10 cellular contexts compared by ENCODE assay signal in genomic region chr5:96714450-96714849, GRCh38. TPM values are rescaled to one million over a fixed set of nuclear protein-coding genes. Genes with fewer than 3 reads are reported as not detected.
A peak's percentile ranks its signal among the peaks of the same experiment; 100 is the strongest.
DNase-seq lines count a peak whose midpoint lies in the region; ATAC-seq and TF ChIP-seq lines count a peak whose summit lies in the region.
"Had no signal": no experiment of that assay in that cellular context is flagged by ENCODE, and none has a peak within 500 bp of the region (broad histone marks: within the 10 kb centered on the region; RNA-seq: fewer than 3 reads in every experiment).

No MANE protein-coding gene starts in this region.

- ATAC-seq in natural killer cell (no peak), omental fat pad (ENCODE audit: low FRiP score) (no peak), GM18517 (IDR thresholded peaks at IDR 0.05; ENCODE audit: unreplicated experiment) (no peak)

- no peaks in the 10 kb centered on the region for H3K9me3 Mint-ChIP-seq in natural killer cell

- H3K27ac Mint-ChIP-seq in natural killer cell = peak overlapping the region; percentile 82 to 89

- H3K27me3 ChIP-seq in esophagus (ENCODE audit: control insufficient read depth in 1 of 2, insufficient read depth in 2 of 2, low read length in 2 of 2) = no peaks in the 10 kb centered on the region

- no peaks in the 10 kb centered on the region for H3K36me3 ChIP-seq in esophagus (ENCODE audit: control insufficient read depth in 2 of 2, insufficient read depth in 2 of 2, low read length in 1 of 2)

- DNase-seq in NCI-H226 (peak; percentile 9), natural killer cell (no peak), omental fat pad (ENCODE audit: low spot score) (no peak), T-helper 9 cell (no peak), DMS153 treated with DMSO at 0.1 percent for 48 hours (lab: John Stamatoyannopoulos, UW; ENCODE audit: unreplicated experiment) (no peak)
- DNase-seq: DMS79 treated with DMSO at 0.1 percent for 48 hours, midbrain had no signal

- peaks cover 0 to 6% of the 10 kb centered on the region in 2 donors for H3K4me1 ChIP-seq in esophagus (ENCODE audit: control insufficient read depth in 2 of 2, insufficient read depth in 2 of 2, low read length in 1 of 2)

- no peaks in the 10 kb centered on the region for H3K9me3 ChIP-seq in esophagus (ENCODE audit: control insufficient read depth in 2 of 2, insufficient read depth in 1 of 2, low read depth in 1 of 2, low read length in 1 of 2)

- intact Hi-C loops in natural killer cell (cut with micrococcal nuclease) = loop anchor here (2.0 kb wide), 1 partner anchor 54 kb away; no protein-coding TSS in a partner anchor

- H3K4me3 ChIP-seq in esophagus (ENCODE audit: low read depth in 1 of 2, low read length in 2 of 2) = no peak overlapping the region

- TF ChIP-seq CTCF in 22Rv1 (IDR thresholded peaks at IDR 0.05) = no peak
- TF ChIP-seq CTCF in natural killer cell (IDR thresholded peaks at IDR 0.05) = no peak
- no peak for TF ChIP-seq CTCF in omental fat pad (IDR thresholded peaks at IDR 0.05)

- H3K4me3 Mint-ChIP-seq in natural killer cell = no peak overlapping the region

- H3K36me3 Mint-ChIP-seq in natural killer cell = no peaks in the 10 kb centered on the region

- no peaks in the 10 kb centered on the region for H3K27me3 Mint-ChIP-seq in natural killer cell (ENCODE audit: low read depth in 2 of 2)

- H3K4me1 Mint-ChIP-seq in natural killer cell = peaks cover 69 to 77% of the 10 kb centered on the region in 2 donors

- H3K27ac ChIP-seq in 22Rv1 (peak overlapping the region; percentile 48), esophagus (ENCODE audit: low read depth in 2 of 2, low read length in 1 of 2) (peak overlapping the region; percentile 51 to 59)

RNA-seq across cellular contexts. Expression of gene CAST, which starts 52.3 kb away (rescaled TPM):
- 100 to 1,000 TPM; 205 to 245 TPM for polyA plus RNA-seq in esophagus
- total RNA-seq in natural killer cell (100 to 1,000 TPM; 364 to 414 (median 376) TPM), omental fat pad (100 to 1,000 TPM; 224 to 362 (median 285) TPM)
